Comparison of ENCODE assay signal across 12 cellular contexts in the genomic region with DNA sequence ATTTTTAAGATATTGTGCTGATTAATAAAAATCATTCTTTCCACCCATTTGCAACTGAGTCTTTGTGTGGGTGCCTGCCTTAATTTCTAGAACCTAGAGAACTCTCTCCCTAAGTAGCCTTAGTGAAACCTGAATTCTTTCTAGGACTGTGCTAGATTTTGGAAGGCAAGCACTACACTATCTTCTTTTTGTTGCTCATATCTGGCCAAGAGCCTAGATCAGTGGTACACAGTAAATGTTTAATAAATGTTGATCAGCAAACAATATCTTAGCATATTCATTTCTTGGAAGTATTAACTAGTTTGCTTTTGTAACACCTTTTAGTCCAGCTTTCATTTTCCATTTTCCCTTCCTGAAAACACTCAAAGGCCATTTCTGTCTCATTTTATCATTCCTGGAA.
"Had no signal": no experiment of that assay in that cellular context is flagged by ENCODE, and none has a peak within 500 bp of the region (broad histone marks: within the 10 kb centered on the region; RNA-seq: fewer than 3 reads in every experiment).

No MANE protein-coding gene starts in this region.

- H3K27ac Mint-ChIP-seq: activated B cell treated with CpG ODN at 0.5 μM for 24 hours; activated CD4-positive, alpha-beta T cell treated with anti-CD3 and anti-CD28 coated beads, Interleukin-2, amount 10 ng/mL, durations not matched to agents 7 days and 5 days had no signal

- H3K27ac ChIP-seq: brain microvascular endothelial cell, left ventricle myocardium inferior had no signal

- DNase-seq: activated B cell treated with CpG ODN at 0.5 μM for 24 hours; activated CD4-positive, alpha-beta T cell treated with anti-CD3 and anti-CD28 coated beads, Interleukin-2, amount 10 ng/mL, durations not matched to agents 7 days and 5 days; activated naive CD4-positive, alpha-beta T cell; activated T-cell treated with anti-CD3 and anti-CD28 coated beads, Interleukin-2, amount 50 U/mL, for 24 hours; brain microvascular endothelial cell; dermis blood vessel endothelial cell; left ventricle myocardium inferior; mesenchymal stem cell; ovary; stimulated activated CD4-positive, alpha-beta T cell treated with anti-CD3 and anti-CD28 coated beads, Interleukin-4, amount 100 ng/mL, for 4 hours; stomach had no signal

- H3K4me3 ChIP-seq: left ventricle myocardium inferior, ovary, stomach, tibial nerve had no signal

- H3K4me3 Mint-ChIP-seq: activated B cell treated with CpG ODN at 0.5 μM for 24 hours; activated CD4-positive, alpha-beta T cell treated with anti-CD3 and anti-CD28 coated beads, Interleukin-2, amount 10 ng/mL, durations not matched to agents 7 days and 5 days; activated T-cell treated with anti-CD3 and anti-CD28 coated beads, Interleukin-2, amount 50 U/mL, for 24 hours had no signal

- H3K9me3 ChIP-seq: left ventricle myocardium inferior, ovary, stomach, tibial nerve had no signal

- H3K27me3 Mint-ChIP-seq: activated B cell treated with CpG ODN at 0.5 μM for 24 hours; activated CD4-positive, alpha-beta T cell treated with anti-CD3 and anti-CD28 coated beads, Interleukin-2, amount 10 ng/mL, durations not matched to agents 7 days and 5 days had no signal

- H3K9me3 Mint-ChIP-seq: activated B cell treated with CpG ODN at 0.5 μM for 24 hours; activated CD4-positive, alpha-beta T cell treated with anti-CD3 and anti-CD28 coated beads, Interleukin-2, amount 10 ng/mL, durations not matched to agents 7 days and 5 days; activated T-cell treated with anti-CD3 and anti-CD28 coated beads, Interleukin-2, amount 50 U/mL, for 24 hours had no signal

- H3K4me1 Mint-ChIP-seq: activated B cell treated with CpG ODN at 0.5 μM for 24 hours had no signal

- H3K36me3 ChIP-seq: brain microvascular endothelial cell, left ventricle myocardium inferior, ovary, stomach, tibial nerve had no signal

- H3K27me3 ChIP-seq: brain microvascular endothelial cell, ovary, stomach, tibial nerve had no signal
